1 cellular context compared by ENCODE assay signal in genomic region chr19:58278156-58279041, GRCh38.
TF ChIP-seq lines count a peak whose summit lies in the region.

ZNF8 (plus strand) TSS chr19:58278955; CDS start chr19:58279082, 127 bp downstream.

TF ChIP-seq in HepG2, 621 proteins besides CTCF, POLR2A, EP300 and RAD21 (continued from another document and continues in another):
- no peak for TF ChIP-seq ZBTB10 (CRISPR knock-in tag; IDR thresholded peaks at IDR 0.05; ENCODE audit: borderline replicate concordance)
- no peak for TF ChIP-seq BCL3 (CRISPR knock-in tag; IDR thresholded peaks at IDR 0.05)
- TF ChIP-seq TAF1 (CRISPR knock-in tag; IDR thresholded peaks at IDR 0.05), result peak; percentile 92
- peak; percentile 80 for TF ChIP-seq SP5 (CRISPR knock-in tag; IDR thresholded peaks at IDR 0.05; ENCODE audit: borderline replicate concordance, low read depth)
- TF ChIP-seq ZBTB7A (CRISPR knock-in tag; IDR thresholded peaks at IDR 0.05), result peak; percentile 71; the same call in 1 of the 2 replicates
- no peak; the same call in 1 of the 2 replicates for TF ChIP-seq ZNF629 (CRISPR knock-in tag; conservative IDR thresholded peaks at IDR 0.05)
- peak; percentile 21; the same call in 1 of the 2 replicates for TF ChIP-seq NFKB2 (CRISPR knock-in tag; IDR thresholded peaks at IDR 0.05; ENCODE audit: borderline replicate concordance)
- TF ChIP-seq KDM2A (CRISPR knock-in tag; IDR thresholded peaks at IDR 0.05; ENCODE audit: borderline replicate concordance, low read depth), result peak; percentile 96; the same call in 1 of the 2 replicates
- TF ChIP-seq ZEB1 (IDR thresholded peaks at IDR 0.05; ENCODE audit: insufficient replicate concordance, low read depth), result no peak
- TF ChIP-seq EZH2 (conservative IDR thresholded peaks at IDR 0.05; ENCODE audit: low read depth, low read length), result no peak
- peak; percentile 69; the same call in 1 of the 2 replicates for TF ChIP-seq ZNF225 (CRISPR knock-in tag; IDR thresholded peaks at IDR 0.05)
- TF ChIP-seq ZNF281 (CRISPR knock-in tag; IDR thresholded peaks at IDR 0.05; ENCODE audit: borderline replicate concordance), result peak; percentile 93; the same call in 1 of the 2 replicates
- no peak for TF ChIP-seq ZNF576 (CRISPR knock-in tag; IDR thresholded peaks at IDR 0.05)
- no peak for TF ChIP-seq ATF7 (IDR thresholded peaks at IDR 0.05)
- TF ChIP-seq ATF7 (CRISPR knock-in tag; IDR thresholded peaks at IDR 0.05), result peak; percentile 11; the same call in 1 of the 2 replicates
- TF ChIP-seq FIP1L1 (IDR thresholded peaks at IDR 0.05; ENCODE audit: borderline replicate concordance, insufficient read depth, low read depth, low read length), result no peak
- no peak for TF ChIP-seq ETV6 (CRISPR knock-in tag; conservative IDR thresholded peaks at IDR 0.05)
- TF ChIP-seq PTBP1 (IDR thresholded peaks at IDR 0.05; ENCODE audit: low read depth, low read length, poor library complexity, severe bottlenecking), result no peak
- peak; percentile 73; the same call in 1 of the 2 replicates for TF ChIP-seq ZNF788 (CRISPR knock-in tag; IDR thresholded peaks at IDR 0.05; ENCODE audit: borderline replicate concordance)
- peak; percentile 8; the same call in 1 of the 2 replicates for TF ChIP-seq ZNF383 (CRISPR knock-in tag; IDR thresholded peaks at IDR 0.05; ENCODE audit: borderline replicate concordance)
- no peak for TF ChIP-seq IRF1 (CRISPR knock-in tag; IDR thresholded peaks at IDR 0.05; ENCODE audit: low read depth)
- peak; percentile 99 for TF ChIP-seq NFYB (CRISPR knock-in tag; IDR thresholded peaks at IDR 0.05)
- TF ChIP-seq U2AF2 (IDR thresholded peaks at IDR 0.05; ENCODE audit: low read depth, low read length), result no peak
- no peak for TF ChIP-seq IKZF1 (IDR thresholded peaks at IDR 0.05)
- TF ChIP-seq NR2F2 (IDR thresholded peaks at IDR 0.05; ENCODE audit: borderline replicate concordance, low read depth), result no peak
- TF ChIP-seq MAFK (conservative IDR thresholded peaks at IDR 0.05 in 1 of 2, IDR thresholded peaks at IDR 0.05 in 1 of 2; ENCODE audit: low read length in 2 of 2), result no peak
- no peak for TF ChIP-seq ZNF513 (CRISPR knock-in tag; conservative IDR thresholded peaks at IDR 0.05)
- no peak for TF ChIP-seq ZNF326 (CRISPR knock-in tag; IDR thresholded peaks at IDR 0.05; ENCODE audit: borderline replicate concordance)
- TF ChIP-seq TEF (CRISPR knock-in tag; IDR thresholded peaks at IDR 0.05), result no peak
- TF ChIP-seq AGO1 (IDR thresholded peaks at IDR 0.05; ENCODE audit: low read depth, low read length, poor library complexity, severe bottlenecking), result peak; percentile 65
- no peak for TF ChIP-seq JUND (CRISPR knock-in tag; IDR thresholded peaks at IDR 0.05)
- TF ChIP-seq ZNF841 (CRISPR knock-in tag; IDR thresholded peaks at IDR 0.05; ENCODE audit: borderline replicate concordance), result no peak
- TF ChIP-seq ZFP82 (CRISPR knock-in tag; IDR thresholded peaks at IDR 0.05; ENCODE audit: borderline replicate concordance), result peak; percentile 77; the same call in 1 of the 2 replicates
- TF ChIP-seq NR2F6 (IDR thresholded peaks at IDR 0.05), result no peak
- peak; percentile 38 for TF ChIP-seq NR2F6 (CRISPR knock-in tag; IDR thresholded peaks at IDR 0.05)
- TF ChIP-seq CBFB (CRISPR knock-in tag; IDR thresholded peaks at IDR 0.05), result peak; percentile 36; the same call in 1 of the 2 replicates
- peak; percentile 79 for TF ChIP-seq SALL1 (CRISPR knock-in tag; IDR thresholded peaks at IDR 0.05)
- TF ChIP-seq ZNF446 (CRISPR knock-in tag; IDR thresholded peaks at IDR 0.05), result peak; percentile 79; the same call in 1 of the 2 replicates
- TF ChIP-seq ZNF543 (CRISPR knock-in tag; IDR thresholded peaks at IDR 0.05), result peak; percentile 58
- TF ChIP-seq HINFP (CRISPR knock-in tag; IDR thresholded peaks at IDR 0.05; ENCODE audit: low read depth), result peak; percentile 66; the same call in 1 of the 2 replicates
- TF ChIP-seq HNRNPUL1 (IDR thresholded peaks at IDR 0.05; ENCODE audit: low read depth, low read length), result no peak
- TF ChIP-seq ZBTB2 (CRISPR knock-in tag; IDR thresholded peaks at IDR 0.05; ENCODE audit: low read depth), result no peak
- TF ChIP-seq THAP9 (CRISPR knock-in tag; IDR thresholded peaks at IDR 0.05; ENCODE audit: borderline replicate concordance), result peak; percentile 69; the same call in 1 of the 2 replicates
- peak; percentile 88 for TF ChIP-seq GABPB1 (CRISPR knock-in tag; IDR thresholded peaks at IDR 0.05)
- peak; percentile 77; the same call in 1 of the 2 replicates for TF ChIP-seq FOXK1 (CRISPR knock-in tag; IDR thresholded peaks at IDR 0.05; ENCODE audit: borderline replicate concordance, low read depth)
- TF ChIP-seq ZNF205 (CRISPR knock-in tag; IDR thresholded peaks at IDR 0.05), result no peak
- no peak for TF ChIP-seq MLLT10 (CRISPR knock-in tag; IDR thresholded peaks at IDR 0.05)
- peak; percentile 44; the same call in 1 of the 2 replicates for TF ChIP-seq MLX (CRISPR knock-in tag; IDR thresholded peaks at IDR 0.05)
- no peak; the same call in 1 of the 2 replicates for TF ChIP-seq MEF2D (CRISPR knock-in tag; IDR thresholded peaks at IDR 0.05)
- TF ChIP-seq ISX (CRISPR knock-in tag; conservative IDR thresholded peaks at IDR 0.05), result no peak
